In genomic region chr1:42946120-42947009, GRCh38 we compare ENCODE assay signal across 11 cellular contexts. TPM values are rescaled to one million over a fixed set of nuclear protein-coding genes. Genes with fewer than 3 reads are reported as not detected.
DNase-seq lines count a peak whose midpoint lies in the region; ATAC-seq and TF ChIP-seq lines count a peak whose summit lies in the region.
"Had no signal": no experiment of that assay in that cellular context is flagged by ENCODE, and none has a peak within 500 bp of the region (broad histone marks: within the 10 kb centered on the region; RNA-seq: fewer than 3 reads in every experiment).

No MANE protein-coding gene starts in this region.

- H3K27me3 Mint-ChIP-seq in activated CD8-positive, alpha-beta memory T cell treated with anti-CD3 and anti-CD28 coated beads, Interleukin-2, amount 10 ng/mL, durations not matched to agents 7 days and 5 days = no peaks in the 10 kb centered on the region

- CTCF ChIA-PET in activated CD8-positive, alpha-beta memory T cell treated with anti-CD3 and anti-CD28 coated beads, Interleukin-2, amount 10 ng/mL, durations not matched to agents 7 days and 5 days (lab: Charles Lee) = interaction anchor here (0.7 to 5.3 kb wide), 8 partner anchors 9 to 127 kb away, joined by 4 to 22 read pairs (median 5); no protein-coding TSS in a partner anchor
- CTCF ChIA-PET in HEK293T (lab: Yijun Ruan, JAX) = interaction anchor here (0.6 to 1.3 kb wide), 3 partner anchors 23 to 274 kb away, joined by 3 to 4 read pairs (median 3); no protein-coding TSS in a partner anchor

- intact Hi-C loops in testis (cut with DNase I; ENCODE audit: low total_unique reads) = no loop called here

- peaks cover 5% of the 10 kb centered on the region for H3K36me3 ChIP-seq in adipocyte (ENCODE audit: control insufficient read depth, insufficient read depth, low read length, severe bottlenecking)
- no peaks in the 10 kb centered on the region for H3K36me3 ChIP-seq in testis (ENCODE audit: low read depth, missing control alignments)

- TF ChIP-seq CTCF in testis (IDR thresholded peaks at IDR 0.05) = no peak

- peaks cover 58% of the 10 kb centered on the region for H3K4me1 ChIP-seq in adipocyte (ENCODE audit: control insufficient read depth, insufficient read depth, low read length)
- H3K4me1 ChIP-seq in testis = peaks cover 53% of the 10 kb centered on the region

- H3K27ac Mint-ChIP-seq in activated CD8-positive, alpha-beta memory T cell treated with anti-CD3 and anti-CD28 coated beads, Interleukin-2, amount 10 ng/mL, durations not matched to agents 7 days and 5 days = peak overlapping the region; percentile 88

- no peaks in the 10 kb centered on the region for H3K27me3 ChIP-seq in adipocyte (replicated peaks; ENCODE audit: control insufficient read depth, insufficient read depth, low read length)
- no peaks in the 10 kb centered on the region for H3K27me3 ChIP-seq in layer of hippocampus (ENCODE audit: control insufficient read depth, insufficient read depth, low read length)
- no peaks in the 10 kb centered on the region for H3K27me3 ChIP-seq in testis
- H3K27me3 ChIP-seq: tibial nerve had no signal

- DNase-seq in activated CD8-positive, alpha-beta memory T cell treated with anti-CD3 and anti-CD28 coated beads, Interleukin-2, amount 10 ng/mL, durations not matched to agents 7 days and 5 days = no peak
- DNase-seq in activated CD8-positive, alpha-beta memory T cell treated with anti-CD3 and anti-CD28 coated beads, Interleukin-2, amount 50 U/mL, for 48 hours = no peak
- DNase-seq in adipocyte (ENCODE audit: low read depth) = no peak
- DNase-seq in testis = no peak
- DNase-seq in HEK293T (ENCODE audit: extremely low spot score) = no peak
- DNase-seq in stimulated activated CD4-positive, alpha-beta T cell treated with anti-CD3 and anti-CD28 coated beads, Interleukin-4, amount 100 ng/mL, for 4 hours = no peak
- no peak for DNase-seq in NCI-H510A treated with DMSO at 0.1 percent for 48 hours (lab: John Stamatoyannopoulos, UW)
- DNase-seq: left colon, NCI-H1930 had no signal

- peaks cover 96% of the 10 kb centered on the region for H3K4me1 Mint-ChIP-seq in activated CD8-positive, alpha-beta memory T cell treated with anti-CD3 and anti-CD28 coated beads, Interleukin-2, amount 10 ng/mL, durations not matched to agents 7 days and 5 days

- peaks cover 58% of the 10 kb centered on the region for H3K36me3 Mint-ChIP-seq in activated CD8-positive, alpha-beta memory T cell treated with anti-CD3 and anti-CD28 coated beads, Interleukin-2, amount 10 ng/mL, durations not matched to agents 7 days and 5 days

- no peaks in the 10 kb centered on the region for H3K9me3 Mint-ChIP-seq in activated CD8-positive, alpha-beta memory T cell treated with anti-CD3 and anti-CD28 coated beads, Interleukin-2, amount 10 ng/mL, durations not matched to agents 7 days and 5 days (ENCODE audit: low read depth)

- no peak for TF ChIP-seq POLR2A in testis (IDR thresholded peaks at IDR 0.05)

- WGBS in testis, 2 donors = 53 to 64% methylated on average over 12 of the region's 12 CpGs

- no peaks in the 10 kb centered on the region for H3K9me3 ChIP-seq in adipocyte (ENCODE audit: control insufficient read depth, low read length)
- H3K9me3 ChIP-seq in testis = no peaks in the 10 kb centered on the region
- H3K9me3 ChIP-seq: tibial nerve had no signal

- H3K27ac ChIP-seq in layer of hippocampus (ENCODE audit: low read depth, low read length) (peak overlapping the region; percentile 47), testis (peak overlapping the region; percentile 40 to 48)

- peak overlapping the region; percentile 11 for H3K4me3 Mint-ChIP-seq in activated CD8-positive, alpha-beta memory T cell treated with anti-CD3 and anti-CD28 coated beads, Interleukin-2, amount 10 ng/mL, durations not matched to agents 7 days and 5 days

- no peak for ATAC-seq in activated CD8-positive, alpha-beta memory T cell treated with anti-CD3 and anti-CD28 coated beads, Interleukin-2, amount 10 ng/mL, durations not matched to agents 7 days and 5 days
- ATAC-seq: left colon had no signal

- POLR2A ChIA-PET in HEK293T (lab: Yijun Ruan, JAX) = no interaction called here

- H3K4me3 ChIP-seq in adipocyte (ENCODE audit: low read length) (no peak overlapping the region), testis (no peak overlapping the region)

- H3K9ac ChIP-seq in adipocyte (ENCODE audit: low read length) = peak overlapping the region; percentile 8

TF ChIP-seq in HEK293T, 16 proteins besides CTCF, POLR2A, EP300 and RAD21:
- TF ChIP-seq NFRKB (IDR thresholded peaks at IDR 0.05) (no peak), LEF1 (IDR thresholded peaks at IDR 0.05; ENCODE audit: borderline replicate concordance) (no peak), ELF4 (IDR thresholded peaks at IDR 0.05) (no peak), FOXA1 (IDR thresholded peaks at IDR 0.05) (no peak), FOXM1 (IDR thresholded peaks at IDR 0.05; ENCODE audit: borderline replicate concordance) (no peak), BHLHE40 (IDR thresholded peaks at IDR 0.05; ENCODE audit: borderline replicate concordance) (no peak)

RNA-seq across cellular contexts. Expression of gene SLC2A1, which starts 12.3 kb away (rescaled TPM):
- total RNA-seq in activated CD8-positive, alpha-beta memory T cell treated with anti-CD3 and anti-CD28 coated beads, Interleukin-2, amount 10 ng/mL, durations not matched to agents 7 days and 5 days = 100 to 1,000 TPM; 113 to 140 TPM
- total RNA-seq in testis = 10 to 100 TPM; 36.9 to 38.3 TPM
- 19.4 TPM for polyA plus RNA-seq in testis (ENCODE audit: insufficient read depth, low read depth, low replicate concordance)
